1 cellular context compared by ENCODE assay signal in genomic region chr21:32007461-32007860, GRCh38.
TF ChIP-seq lines count a peak whose summit lies in the region.

No MANE protein-coding gene starts in this region.

TF ChIP-seq in SK-N-SH, 30 proteins besides CTCF, POLR2A, EP300 and RAD21 (continued from another document):
- no peak for TF ChIP-seq IRF3 (IDR thresholded peaks at IDR 0.05; ENCODE audit: low read depth, low read length)
- TF ChIP-seq POLR2AphosphoS5 (IDR thresholded peaks at IDR 0.05; ENCODE audit: low read depth, low read length) = no peak
- no peak for TF ChIP-seq SIN3A (IDR thresholded peaks at IDR 0.05; ENCODE audit: borderline replicate concordance, low read depth, low read length)
- TF ChIP-seq ELF1 (IDR thresholded peaks at IDR 0.05) = no peak
- no peak for TF ChIP-seq JUND (IDR thresholded peaks at IDR 0.05)
- TF ChIP-seq TCF12 (IDR thresholded peaks at IDR 0.05) = peak; percentile 43
- TF ChIP-seq RXRA (IDR thresholded peaks at IDR 0.05; ENCODE audit: borderline replicate concordance, low read depth) = no peak
- no peak for TF ChIP-seq TEAD4 (IDR thresholded peaks at IDR 0.05; ENCODE audit: borderline replicate concordance, insufficient read depth)
- no peak for TF ChIP-seq MAX (IDR thresholded peaks at IDR 0.05; ENCODE audit: low read depth)
TF ChIP-seq in SK-N-SH: peak in this region for 3.
